24 cellular contexts compared by ENCODE assay signal in genomic region chr20:53334861-53335260, GRCh38.
"Had no signal": no experiment of that assay in that cellular context is flagged by ENCODE, and none has a peak within 500 bp of the region (broad histone marks: within the 10 kb centered on the region; RNA-seq: fewer than 3 reads in every experiment).

No MANE protein-coding gene starts in this region.

- H3K4me3 ChIP-seq: colonic mucosa, coronary artery, dorsolateral prefrontal cortex, esophagus muscularis mucosa, esophagus squamous epithelium, gastrocnemius medialis, gastroesophageal sphincter, heart left ventricle, heart right ventricle had no signal

- H3K36me3 ChIP-seq: colonic mucosa, esophagus muscularis mucosa, esophagus squamous epithelium, gastrocnemius medialis, gastroesophageal sphincter, heart left ventricle, heart right ventricle had no signal

- H3K27me3 ChIP-seq: colonic mucosa, esophagus squamous epithelium, foreskin keratinocyte, gastrocnemius medialis, gastroesophageal sphincter, heart left ventricle, heart right ventricle had no signal

- H3K4me1 Mint-ChIP-seq: endodermal cell had no signal

- DNase-seq: colonic mucosa; cortex of kidney; dermis blood vessel endothelial cell; dorsolateral prefrontal cortex; effector CD4-positive, alpha-beta T cell; effector CD8-positive, alpha-beta T cell; effector memory CD4-positive, alpha-beta T cell; effector memory CD8-positive, alpha-beta T cell; endodermal cell; erythroblast; esophagus squamous epithelium; foreskin fibroblast; foreskin keratinocyte; foreskin melanocyte; gastrocnemius medialis; head of caudate nucleus; heart left ventricle had no signal

- H3K27ac Mint-ChIP-seq: dendritic cell treated with granulocyte-macrophage colony-stimulating factor and Interleukin-4, amounts not matched to agents 40 ng/mL and 50 ng/mL, for 4 days; effector memory CD8-positive, alpha-beta T cell; endodermal cell had no signal

- H3K9me3 ChIP-seq: colonic mucosa, esophagus muscularis mucosa, esophagus squamous epithelium, gastrocnemius medialis, gastroesophageal sphincter, heart left ventricle, heart right ventricle had no signal

- H3K27ac ChIP-seq: colonic mucosa, coronary artery, epithelial cell of prostate, esophagus muscularis mucosa, esophagus squamous epithelium, foreskin keratinocyte, gastrocnemius medialis, gastroesophageal sphincter had no signal

- H3K4me3 Mint-ChIP-seq: dendritic cell treated with granulocyte-macrophage colony-stimulating factor and Interleukin-4, amounts not matched to agents 40 ng/mL and 50 ng/mL, for 4 days; effector memory CD8-positive, alpha-beta T cell; endodermal cell had no signal

- ATAC-seq: effector memory CD8-positive, alpha-beta T cell; esophagus mucosa; foreskin keratinocyte; gastrocnemius medialis had no signal

- H3K4me1 ChIP-seq: colonic mucosa, foreskin keratinocyte had no signal

- H3K9me3 Mint-ChIP-seq: dendritic cell treated with granulocyte-macrophage colony-stimulating factor and Interleukin-4, amounts not matched to agents 40 ng/mL and 50 ng/mL, for 4 days; effector memory CD8-positive, alpha-beta T cell; endodermal cell had no signal
